Comparison of ENCODE assay signal across 2 cellular contexts in the genomic region with DNA sequence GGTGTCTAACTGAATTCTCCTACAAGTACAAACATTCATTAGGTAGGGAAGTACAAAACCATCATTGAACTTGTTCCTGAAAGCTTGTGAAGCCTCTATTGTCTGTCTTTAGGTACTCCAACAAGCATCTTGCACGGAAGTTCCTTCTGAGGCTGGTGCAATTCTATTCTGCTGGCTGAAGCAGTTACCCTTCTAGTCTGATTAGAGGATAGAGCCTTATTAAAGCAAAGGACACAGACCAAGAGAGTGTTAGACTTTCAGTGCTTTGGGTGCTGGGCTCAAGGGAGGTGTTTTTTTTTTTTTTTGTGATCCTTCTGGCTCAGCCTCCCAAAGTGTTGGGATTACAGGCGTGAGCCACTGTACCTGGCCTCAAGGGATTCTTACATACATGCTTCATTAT.
TF ChIP-seq lines count a peak whose summit lies in the region.

No MANE protein-coding gene starts in this region.

TF ChIP-seq in HepG2, 621 proteins besides CTCF, POLR2A, EP300 and RAD21:
- TF ChIP-seq ZNF232 (CRISPR knock-in tag; IDR thresholded peaks at IDR 0.05; ENCODE audit: borderline replicate concordance), result no peak
- TF ChIP-seq ZFP1 (CRISPR knock-in tag; IDR thresholded peaks at IDR 0.05), result no peak
- no peak for TF ChIP-seq KDM6A (CRISPR knock-in tag; IDR thresholded peaks at IDR 0.05; ENCODE audit: low read depth)
- TF ChIP-seq RXRA (CRISPR knock-in tag; IDR thresholded peaks at IDR 0.05), result no peak
- TF ChIP-seq ADNP (CRISPR knock-in tag; IDR thresholded peaks at IDR 0.05), result no peak
- no peak for TF ChIP-seq ATF1 (CRISPR knock-in tag; IDR thresholded peaks at IDR 0.05)
- TF ChIP-seq KLF15 (CRISPR knock-in tag; IDR thresholded peaks at IDR 0.05; ENCODE audit: borderline replicate concordance), result no peak
- no peak for TF ChIP-seq ZNF253 (CRISPR knock-in tag; IDR thresholded peaks at IDR 0.05; ENCODE audit: borderline replicate concordance)
- no peak for TF ChIP-seq NFATC3 (CRISPR knock-in tag; IDR thresholded peaks at IDR 0.05)
- TF ChIP-seq, protein P1, sequence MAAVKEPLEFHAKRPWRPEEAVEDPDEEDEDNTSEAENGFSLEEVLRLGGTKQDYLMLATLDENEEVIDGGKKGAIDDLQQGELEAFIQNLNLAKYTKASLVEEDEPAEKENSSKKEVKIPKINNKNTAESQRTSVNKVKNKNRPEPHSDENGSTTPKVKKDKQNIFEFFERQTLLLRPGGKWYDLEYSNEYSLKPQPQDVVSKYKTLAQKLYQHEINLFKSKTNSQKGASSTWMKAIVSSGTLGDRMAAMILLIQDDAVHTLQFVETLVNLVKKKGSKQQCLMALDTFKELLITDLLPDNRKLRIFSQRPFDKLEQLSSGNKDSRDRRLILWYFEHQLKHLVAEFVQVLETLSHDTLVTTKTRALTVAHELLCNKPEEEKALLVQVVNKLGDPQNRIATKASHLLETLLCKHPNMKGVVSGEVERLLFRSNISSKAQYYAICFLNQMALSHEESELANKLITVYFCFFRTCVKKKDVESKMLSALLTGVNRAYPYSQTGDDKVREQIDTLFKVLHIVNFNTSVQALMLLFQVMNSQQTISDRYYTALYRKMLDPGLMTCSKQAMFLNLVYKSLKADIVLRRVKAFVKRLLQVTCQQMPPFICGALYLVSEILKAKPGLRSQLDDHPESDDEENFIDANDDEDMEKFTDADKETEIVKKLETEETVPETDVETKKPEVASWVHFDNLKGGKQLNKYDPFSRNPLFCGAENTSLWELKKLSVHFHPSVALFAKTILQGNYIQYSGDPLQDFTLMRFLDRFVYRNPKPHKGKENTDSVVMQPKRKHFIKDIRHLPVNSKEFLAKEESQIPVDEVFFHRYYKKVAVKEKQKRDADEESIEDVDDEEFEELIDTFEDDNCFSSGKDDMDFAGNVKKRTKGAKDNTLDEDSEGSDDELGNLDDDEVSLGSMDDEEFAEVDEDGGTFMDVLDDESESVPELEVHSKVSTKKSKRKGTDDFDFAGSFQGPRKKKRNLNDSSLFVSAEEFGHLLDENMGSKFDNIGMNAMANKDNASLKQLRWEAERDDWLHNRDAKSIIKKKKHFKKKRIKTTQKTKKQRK (IDR thresholded peaks at IDR 0.05; ENCODE audit: low read length), result no peak
- TF ChIP-seq, protein P2, sequence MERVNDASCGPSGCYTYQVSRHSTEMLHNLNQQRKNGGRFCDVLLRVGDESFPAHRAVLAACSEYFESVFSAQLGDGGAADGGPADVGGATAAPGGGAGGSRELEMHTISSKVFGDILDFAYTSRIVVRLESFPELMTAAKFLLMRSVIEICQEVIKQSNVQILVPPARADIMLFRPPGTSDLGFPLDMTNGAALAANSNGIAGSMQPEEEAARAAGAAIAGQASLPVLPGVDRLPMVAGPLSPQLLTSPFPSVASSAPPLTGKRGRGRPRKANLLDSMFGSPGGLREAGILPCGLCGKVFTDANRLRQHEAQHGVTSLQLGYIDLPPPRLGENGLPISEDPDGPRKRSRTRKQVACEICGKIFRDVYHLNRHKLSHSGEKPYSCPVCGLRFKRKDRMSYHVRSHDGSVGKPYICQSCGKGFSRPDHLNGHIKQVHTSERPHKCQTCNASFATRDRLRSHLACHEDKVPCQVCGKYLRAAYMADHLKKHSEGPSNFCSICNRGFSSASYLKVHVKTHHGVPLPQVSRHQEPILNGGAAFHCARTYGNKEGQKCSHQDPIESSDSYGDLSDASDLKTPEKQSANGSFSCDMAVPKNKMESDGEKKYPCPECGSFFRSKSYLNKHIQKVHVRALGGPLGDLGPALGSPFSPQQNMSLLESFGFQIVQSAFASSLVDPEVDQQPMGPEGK (CRISPR knock-in tag; IDR thresholded peaks at IDR 0.05), result no peak
- no peak for TF ChIP-seq ZNF546 (CRISPR knock-in tag; conservative IDR thresholded peaks at IDR 0.05)
- no peak for TF ChIP-seq ZNF747 (CRISPR knock-in tag; IDR thresholded peaks at IDR 0.05; ENCODE audit: borderline replicate concordance)
- no peak for TF ChIP-seq KLF16 (CRISPR knock-in tag; IDR thresholded peaks at IDR 0.05)

TF ChIP-seq in H1, 55 proteins besides CTCF, POLR2A, EP300 and RAD21:
- TF ChIP-seq, protein P3, sequence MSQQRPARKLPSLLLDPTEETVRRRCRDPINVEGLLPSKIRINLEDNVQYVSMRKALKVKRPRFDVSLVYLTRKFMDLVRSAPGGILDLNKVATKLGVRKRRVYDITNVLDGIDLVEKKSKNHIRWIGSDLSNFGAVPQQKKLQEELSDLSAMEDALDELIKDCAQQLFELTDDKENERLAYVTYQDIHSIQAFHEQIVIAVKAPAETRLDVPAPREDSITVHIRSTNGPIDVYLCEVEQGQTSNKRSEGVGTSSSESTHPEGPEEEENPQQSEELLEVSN (IDR thresholded peaks at IDR 0.05), result no peak
- TF ChIP-seq CHD2 (IDR thresholded peaks at IDR 0.05; ENCODE audit: low read length) (no peak), MAFK (IDR thresholded peaks at IDR 0.05; ENCODE audit: low read depth, low read length) (no peak), TAF1 (IDR thresholded peaks at IDR 0.05; ENCODE audit: low read depth, low read length) (no peak), SIX5 (IDR thresholded peaks at IDR 0.05; ENCODE audit: low read depth, low read length) (no peak), EZH2 (IDR thresholded peaks at IDR 0.05; ENCODE audit: low read depth, low read length, severe bottlenecking) (no peak), SP1 (IDR thresholded peaks at IDR 0.05; ENCODE audit: low read depth, low read length) (no peak), NANOG (IDR thresholded peaks at IDR 0.05; ENCODE audit: insufficient read depth, low read depth, low read length, poor library complexity, severe bottlenecking) (no peak), RXRA (IDR thresholded peaks at IDR 0.05; ENCODE audit: insufficient read depth, low read depth, low read length) (no peak), TCF12 (IDR thresholded peaks at IDR 0.05; ENCODE audit: low read depth, low read length) (no peak)
- TF ChIP-seq, protein P4, sequence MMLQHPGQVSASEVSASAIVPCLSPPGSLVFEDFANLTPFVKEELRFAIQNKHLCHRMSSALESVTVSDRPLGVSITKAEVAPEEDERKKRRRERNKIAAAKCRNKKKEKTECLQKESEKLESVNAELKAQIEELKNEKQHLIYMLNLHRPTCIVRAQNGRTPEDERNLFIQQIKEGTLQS (IDR thresholded peaks at IDR 0.05; ENCODE audit: insufficient read depth, low read depth, low read length), result no peak
- TF ChIP-seq, protein P5, sequence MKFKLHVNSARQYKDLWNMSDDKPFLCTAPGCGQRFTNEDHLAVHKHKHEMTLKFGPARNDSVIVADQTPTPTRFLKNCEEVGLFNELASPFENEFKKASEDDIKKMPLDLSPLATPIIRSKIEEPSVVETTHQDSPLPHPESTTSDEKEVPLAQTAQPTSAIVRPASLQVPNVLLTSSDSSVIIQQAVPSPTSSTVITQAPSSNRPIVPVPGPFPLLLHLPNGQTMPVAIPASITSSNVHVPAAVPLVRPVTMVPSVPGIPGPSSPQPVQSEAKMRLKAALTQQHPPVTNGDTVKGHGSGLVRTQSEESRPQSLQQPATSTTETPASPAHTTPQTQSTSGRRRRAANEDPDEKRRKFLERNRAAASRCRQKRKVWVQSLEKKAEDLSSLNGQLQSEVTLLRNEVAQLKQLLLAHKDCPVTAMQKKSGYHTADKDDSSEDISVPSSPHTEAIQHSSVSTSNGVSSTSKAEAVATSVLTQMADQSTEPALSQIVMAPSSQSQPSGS (IDR thresholded peaks at IDR 0.05; ENCODE audit: low read length), result no peak
